In the genomic region with DNA sequence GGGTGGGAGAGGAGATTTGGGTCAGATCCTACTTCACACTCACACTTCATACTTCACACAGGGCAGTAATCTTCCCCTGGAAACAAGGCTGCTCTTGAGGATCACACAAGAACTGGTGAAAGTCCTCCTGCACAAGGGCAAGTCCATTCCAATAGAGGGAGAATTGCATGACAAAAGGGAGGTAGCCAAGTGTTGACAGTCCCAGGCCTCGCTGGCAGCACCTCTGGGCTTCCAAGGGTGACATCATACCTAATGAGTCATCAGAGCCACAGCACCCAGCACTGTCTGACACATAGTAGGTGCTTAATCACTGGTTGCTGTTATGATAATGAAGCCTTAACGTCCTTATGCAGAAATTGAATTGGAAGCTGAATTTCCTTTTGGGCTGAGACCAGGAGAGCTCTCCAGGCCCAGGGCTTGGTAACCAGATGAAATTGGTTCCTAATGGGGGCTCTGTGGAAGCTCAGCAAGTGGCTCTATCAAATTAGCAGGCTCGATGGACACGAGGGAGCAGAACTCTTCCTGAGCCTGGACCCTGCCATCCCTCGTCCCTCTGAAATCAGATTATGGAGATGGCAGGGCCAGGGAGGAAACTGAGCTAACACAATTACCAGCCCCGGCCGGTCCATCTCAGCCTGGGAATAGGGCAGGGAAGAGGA, we compare ENCODE assay signal across 11 cellular contexts. TPM values are rescaled to one million over a fixed set of nuclear protein-coding genes. Genes with fewer than 3 reads are reported as not detected.
A peak's percentile ranks its signal among the peaks of the same experiment; 100 is the strongest.
DNase-seq lines count a peak whose midpoint lies in the region; ATAC-seq and TF ChIP-seq lines count a peak whose summit lies in the region.
"Had no signal": no experiment of that assay in that cellular context is flagged by ENCODE, and none has a peak within 500 bp of the region (broad histone marks: within the 10 kb centered on the region; RNA-seq: fewer than 3 reads in every experiment).

No MANE protein-coding gene starts in this region.

- H3K27me3 Mint-ChIP-seq in activated CD4-positive, alpha-beta T cell treated with anti-CD3 and anti-CD28 coated beads for 36 hours: peaks cover 31% of the 10 kb centered on the region

- H3K4me1 ChIP-seq in thoracic aorta (ENCODE audit: control insufficient read depth in 1 of 2, low read depth in 2 of 2): peaks cover 20 to 82% of the 10 kb centered on the region in 2 donors

- CTCF ChIA-PET in activated CD4-positive, alpha-beta T cell treated with anti-CD3 and anti-CD28 coated beads for 36 hours (lab: Charles Lee): interaction anchor here (0.7 to 1.6 kb wide), 4 partner anchors 12 to 126 kb away, joined by 3 to 5 read pairs (median 4); no protein-coding TSS in a partner anchor

- no peak for TF ChIP-seq CTCF in thoracic aorta (IDR thresholded peaks at IDR 0.05)

- no peak overlapping the region for H3K27ac Mint-ChIP-seq in activated CD4-positive, alpha-beta T cell treated with anti-CD3 and anti-CD28 coated beads for 36 hours
- H3K27ac Mint-ChIP-seq: naive B cell had no signal

- peak overlapping the region; percentile 94 to 97 for H3K27ac ChIP-seq in thoracic aorta

- intact Hi-C loops in activated CD4-positive, alpha-beta T cell treated with anti-CD3 and anti-CD28 coated beads for 36 hours (cut with DNase I, micrococcal nuclease): no loop called here
- intact Hi-C loops in left ventricle myocardium superior (cut with micrococcal nuclease): no loop called here

- POLR2A ChIA-PET in activated CD4-positive, alpha-beta T cell treated with anti-CD3 and anti-CD28 coated beads for 36 hours (lab: Charles Lee): no interaction called here

- no peaks in the 10 kb centered on the region for H3K36me3 Mint-ChIP-seq in activated CD4-positive, alpha-beta T cell treated with anti-CD3 and anti-CD28 coated beads for 36 hours (ENCODE audit: low read depth)
- H3K36me3 Mint-ChIP-seq: naive B cell had no signal

- peaks cover 6% of the 10 kb centered on the region for H3K4me1 Mint-ChIP-seq in activated CD4-positive, alpha-beta T cell treated with anti-CD3 and anti-CD28 coated beads for 36 hours
- H3K4me1 Mint-ChIP-seq: naive B cell had no signal

- H3K4me3 Mint-ChIP-seq in activated CD4-positive, alpha-beta T cell treated with anti-CD3 and anti-CD28 coated beads for 36 hours: no peak overlapping the region
- H3K4me3 Mint-ChIP-seq: naive B cell had no signal

- H3K9me3 Mint-ChIP-seq in activated CD4-positive, alpha-beta T cell treated with anti-CD3 and anti-CD28 coated beads for 36 hours (ENCODE audit: low read depth): no peaks in the 10 kb centered on the region

- peak; percentile 60 for ATAC-seq in activated CD4-positive, alpha-beta T cell treated with anti-CD3 and anti-CD28 coated beads for 36 hours
- ATAC-seq in left ventricle myocardium superior (peak; percentile 39), thoracic aorta (ENCODE audit: insufficient number of reproducible peaks, low FRiP score, low read depth) (no peak)

- no peak overlapping the region for H3K4me3 ChIP-seq in thoracic aorta
- H3K4me3 ChIP-seq: HAP-1 had no signal

- H3K27me3 ChIP-seq in thoracic aorta (replicated peaks; ENCODE audit: insufficient read depth): no peaks in the 10 kb centered on the region

- no peaks in the 10 kb centered on the region for H3K36me3 ChIP-seq in thoracic aorta
- H3K36me3 ChIP-seq: HAP-1 had no signal

- no peaks in the 10 kb centered on the region for H3K9me3 ChIP-seq in thoracic aorta
- H3K9me3 ChIP-seq: HAP-1 had no signal

- no peak for DNase-seq in activated CD4-positive, alpha-beta T cell treated with anti-CD3 and anti-CD28 coated beads for 36 hours
- DNase-seq in activated CD4-positive, alpha-beta T cell treated with anti-CD3 and anti-CD28 coated beads, Interleukin-2, amount 50 U/mL, for 48 hours: no peak
- DNase-seq in SW480 (ENCODE audit: low spot score) (peak; percentile 22), left ventricle myocardium superior (no peak), thoracic aorta (ENCODE audit: low spot score) (no peak), activated gamma-delta T cell treated with Interleukin-2 at 50 U/mL for 16 hours (no peak), T-helper 1 cell (no peak), HPDE6-E6E7 (ENCODE audit: extremely low spot score) (no peak)
- DNase-seq: naive B cell, NCI-H1417 had no signal

RNA-seq across cellular contexts. Expression of gene ACTN1, which starts 58.8 kb away (rescaled TPM):
- 100 to 1,000 TPM in 1 of 2 experiments, 10 to 100 TPM in 1; 92.8 to 146 TPM for total RNA-seq in activated CD4-positive, alpha-beta T cell treated with anti-CD3 and anti-CD28 coated beads for 36 hours
- 90.5 TPM for total RNA-seq in left ventricle myocardium superior
- 1,000 to 10,000 TPM; 1,201 to 1,291 TPM for total RNA-seq in thoracic aorta

Comparison
In these comparisons a context has a peak if more than half of its experiments do, and no peak if none do; other contexts are left out.
1. RNA of gene ACTN1, which starts 58.8 kb away (total RNA-seq): 1,201 to 1,291 TPM in thoracic aorta; 92.8 to 146 TPM in activated CD4-positive, alpha-beta T cell treated with anti-CD3 and anti-CD28 coated beads for 36 hours and 90.5 TPM in left ventricle myocardium superior (single experiment); every median in the first group is over 4 times any median in the second.